ENCODE assay signal across 21 cellular contexts in genomic region chr1:25772164-25772563, GRCh38. TPM values are rescaled to one million over a fixed set of nuclear protein-coding genes. Genes with fewer than 3 reads are reported as not detected.
A peak's percentile ranks its signal among the peaks of the same experiment; 100 is the strongest.
DNase-seq lines count a peak whose midpoint lies in the region; ATAC-seq and TF ChIP-seq lines count a peak whose summit lies in the region.
"Had no signal": no experiment of that assay in that cellular context is flagged by ENCODE, and none has a peak within 500 bp of the region (broad histone marks: within the 10 kb centered on the region; RNA-seq: fewer than 3 reads in every experiment).

No MANE protein-coding gene starts in this region.

- ATAC-seq in left ventricle myocardium superior (no peak), T-helper 17 cell (no peak), naive B cell (ENCODE audit: low read depth in 2 of 2) (no peak), HG03097 (IDR thresholded peaks at IDR 0.05; ENCODE audit: low FRiP score, unreplicated experiment) (no peak)
- ATAC-seq in stimulated activated memory B cell treated with anti-CD40 and anti-IgM and Interleukin-4, amounts not matched to agents 10 μg/mL and 1 μg/mL and 100 μg/mL, for 72 hours = no peak
- ATAC-seq: activated CD8-positive, alpha-beta memory T cell treated with anti-CD3 and anti-CD28 coated beads, Interleukin-2, amount 10 ng/mL, durations not matched to agents 7 days and 5 days had no signal

- intact Hi-C loops in left ventricle myocardium superior (cut with micrococcal nuclease) = no loop called here

- no peak overlapping the region for H3K4me3 ChIP-seq in cardiac muscle cell
- H3K4me3 ChIP-seq: esophagus squamous epithelium, K562, ovary, SK-N-MC, suprapubic skin had no signal

- H3K4me3 Mint-ChIP-seq in T-helper 17 cell (no peak overlapping the region), naive B cell (peak overlapping the region in 6 of 8 donors; percentile 63 to 90 (median 82))
- H3K4me3 Mint-ChIP-seq in stimulated activated memory B cell treated with anti-CD40 and anti-IgM and Interleukin-4, amounts not matched to agents 10 μg/mL and 1 μg/mL and 100 μg/mL, for 72 hours = no peak overlapping the region
- H3K4me3 Mint-ChIP-seq: activated CD8-positive, alpha-beta memory T cell treated with anti-CD3 and anti-CD28 coated beads, Interleukin-2, amount 10 ng/mL, durations not matched to agents 7 days and 5 days; CD8-positive, alpha-beta memory T cell had no signal

- H3K27ac Mint-ChIP-seq in T-helper 17 cell (peak overlapping the region; percentile 100), naive B cell (peak overlapping the region in 2 of 6 donors; percentile 5 to 76)
- peak overlapping the region; percentile 18 for H3K27ac Mint-ChIP-seq in stimulated activated memory B cell treated with anti-CD40 and anti-IgM and Interleukin-4, amounts not matched to agents 10 μg/mL and 1 μg/mL and 100 μg/mL, for 72 hours
- H3K27ac Mint-ChIP-seq: activated CD8-positive, alpha-beta memory T cell treated with anti-CD3 and anti-CD28 coated beads, Interleukin-2, amount 10 ng/mL, durations not matched to agents 7 days and 5 days had no signal

- no peaks in the 10 kb centered on the region for H3K9me3 Mint-ChIP-seq in naive B cell
- no peaks in the 10 kb centered on the region for H3K9me3 Mint-ChIP-seq in stimulated activated memory B cell treated with anti-CD40 and anti-IgM and Interleukin-4, amounts not matched to agents 10 μg/mL and 1 μg/mL and 100 μg/mL, for 72 hours
- H3K9me3 Mint-ChIP-seq: CD8-positive, alpha-beta memory T cell had no signal

- H3K36me3 ChIP-seq in cardiac muscle cell = peaks cover 5% of the 10 kb centered on the region
- H3K36me3 ChIP-seq: ovary had no signal

- H3K4me1 Mint-ChIP-seq in T-helper 17 cell (peaks cover 55% of the 10 kb centered on the region), naive B cell (peaks cover 39 to 57% (median 49%) of the 10 kb centered on the region in 3 donors)
- H3K4me1 Mint-ChIP-seq in stimulated activated memory B cell treated with anti-CD40 and anti-IgM and Interleukin-4, amounts not matched to agents 10 μg/mL and 1 μg/mL and 100 μg/mL, for 72 hours = peaks cover 42% of the 10 kb centered on the region

- no peak for TF ChIP-seq POLR2A in erythroblast (IDR thresholded peaks at IDR 0.05; ENCODE audit: low read length)

- no peak for TF ChIP-seq CTCF in cardiac muscle cell (IDR thresholded peaks at IDR 0.05; ENCODE audit: low read depth, low read length)

- no peaks in the 10 kb centered on the region for H3K27me3 Mint-ChIP-seq in T-helper 17 cell
- peaks cover 9 to 51% (median 42%) of the 10 kb centered on the region in 3 donors for H3K27me3 Mint-ChIP-seq in naive B cell
- peaks cover 51% of the 10 kb centered on the region for H3K27me3 Mint-ChIP-seq in stimulated activated memory B cell treated with anti-CD40 and anti-IgM and Interleukin-4, amounts not matched to agents 10 μg/mL and 1 μg/mL and 100 μg/mL, for 72 hours
- H3K27me3 Mint-ChIP-seq: CD8-positive, alpha-beta memory T cell had no signal

- H3K9me3 ChIP-seq in cardiac muscle cell (ENCODE audit: low read depth) (no peaks in the 10 kb centered on the region), T-helper 17 cell (ENCODE audit: control insufficient read depth, low read length, poor library complexity, severe bottlenecking) (no peaks in the 10 kb centered on the region)
- H3K9me3 ChIP-seq: esophagus squamous epithelium, ovary, suprapubic skin had no signal

- H3K27me3 ChIP-seq in cardiac muscle cell = no peaks in the 10 kb centered on the region
- H3K27me3 ChIP-seq: esophagus squamous epithelium, ovary, suprapubic skin had no signal

- peak overlapping the region; percentile 92 for H3K27ac ChIP-seq in cardiac muscle cell
- H3K27ac ChIP-seq: ovary, SK-N-MC, suprapubic skin had no signal

- DNase-seq in cardiac muscle cell (ENCODE audit: low read depth in 1 of 2, low spot score in 1 of 2) (no peak), left ventricle myocardium superior (no peak), T-helper 17 cell (no peak), naive B cell (no peak), erythroblast (lab: John Stamatoyannopoulos, UW) (no peak), iPS-NIHi11 (ENCODE audit: low spot score) (no peak)
- DNase-seq: activated CD8-positive, alpha-beta memory T cell treated with anti-CD3 and anti-CD28 coated beads, Interleukin-2, amount 10 ng/mL, durations not matched to agents 7 days and 5 days; activated effector memory CD4-positive, alpha-beta T cell treated with Interleukin-2 at 50 U/mL for 16 hours; amygdala; CD8-positive, alpha-beta memory T cell; effector CD4-positive, alpha-beta T cell; esophagus squamous epithelium; NCI-H345; ovary; stimulated activated CD4-positive, alpha-beta T cell treated with anti-CD3 and anti-CD28 coated beads, Interleukin-4, amount 100 ng/mL, for 4 hours; T-helper 9 cell had no signal

- peaks cover 60% of the 10 kb centered on the region for H3K4me1 ChIP-seq in cardiac muscle cell (ENCODE audit: low read depth)

- H3K36me3 Mint-ChIP-seq in T-helper 17 cell (ENCODE audit: low read depth) = peaks cover 14% of the 10 kb centered on the region
- H3K36me3 Mint-ChIP-seq in naive B cell = no peaks in the 10 kb centered on the region
- H3K36me3 Mint-ChIP-seq in stimulated activated memory B cell treated with anti-CD40 and anti-IgM and Interleukin-4, amounts not matched to agents 10 μg/mL and 1 μg/mL and 100 μg/mL, for 72 hours = no peaks in the 10 kb centered on the region

RNA-seq across cellular contexts. Expression of gene SELENON, which starts 27.8 kb away (rescaled TPM):
- total RNA-seq in cardiac muscle cell (97.3 and 123 TPM in 2 replicates), left ventricle myocardium superior (46.3 TPM), T-helper 17 cell (10 to 100 TPM; 24.5 to 25.2 TPM)
- polyA plus RNA-seq in cardiac muscle cell (111 and 130 TPM in 2 replicates), naive B cell (ENCODE audit: low read depth in 6 of 6) (1 to 10 TPM; 1.2 to 3.3 (median 1.3) TPM)

RNA-seq across cellular contexts. Expression of gene MTFR1L, which starts 47.6 kb away (rescaled TPM):
- total RNA-seq in cardiac muscle cell = 158 and 197 TPM in 2 replicates
- polyA plus RNA-seq in cardiac muscle cell = 251 and 266 TPM in 2 replicates
- total RNA-seq in left ventricle myocardium superior = 227 TPM
- 10 to 100 TPM; 30.4 to 37.4 TPM for total RNA-seq in T-helper 17 cell
- 10 to 100 TPM; 31.9 to 70.8 (median 38.7) TPM for polyA plus RNA-seq in naive B cell (ENCODE audit: low read depth in 6 of 6)

Comparison
In these comparisons a context has a peak if more than half of its experiments do, and no peak if none do; other contexts are left out.
1. H3K4me3 Mint-ChIP-seq: peak in naive B cell (6 of 8); none in T-helper 17 cell (single experiment) and stimulated activated memory B cell treated with anti-CD40 and anti-IgM and Interleukin-4, amounts not matched to agents 10 μg/mL and 1 μg/mL and 100 μg/mL, for 72 hours (single experiment).